Comparison of ENCODE assay signal across 8 cellular contexts in genomic region chr5:36876389-36876964, GRCh38. TPM values are rescaled to one million over a fixed set of nuclear protein-coding genes. Genes with fewer than 3 reads are reported as not detected.
DNase-seq lines count a peak whose midpoint lies in the region; ATAC-seq and TF ChIP-seq lines count a peak whose summit lies in the region.

A gene with protein sequence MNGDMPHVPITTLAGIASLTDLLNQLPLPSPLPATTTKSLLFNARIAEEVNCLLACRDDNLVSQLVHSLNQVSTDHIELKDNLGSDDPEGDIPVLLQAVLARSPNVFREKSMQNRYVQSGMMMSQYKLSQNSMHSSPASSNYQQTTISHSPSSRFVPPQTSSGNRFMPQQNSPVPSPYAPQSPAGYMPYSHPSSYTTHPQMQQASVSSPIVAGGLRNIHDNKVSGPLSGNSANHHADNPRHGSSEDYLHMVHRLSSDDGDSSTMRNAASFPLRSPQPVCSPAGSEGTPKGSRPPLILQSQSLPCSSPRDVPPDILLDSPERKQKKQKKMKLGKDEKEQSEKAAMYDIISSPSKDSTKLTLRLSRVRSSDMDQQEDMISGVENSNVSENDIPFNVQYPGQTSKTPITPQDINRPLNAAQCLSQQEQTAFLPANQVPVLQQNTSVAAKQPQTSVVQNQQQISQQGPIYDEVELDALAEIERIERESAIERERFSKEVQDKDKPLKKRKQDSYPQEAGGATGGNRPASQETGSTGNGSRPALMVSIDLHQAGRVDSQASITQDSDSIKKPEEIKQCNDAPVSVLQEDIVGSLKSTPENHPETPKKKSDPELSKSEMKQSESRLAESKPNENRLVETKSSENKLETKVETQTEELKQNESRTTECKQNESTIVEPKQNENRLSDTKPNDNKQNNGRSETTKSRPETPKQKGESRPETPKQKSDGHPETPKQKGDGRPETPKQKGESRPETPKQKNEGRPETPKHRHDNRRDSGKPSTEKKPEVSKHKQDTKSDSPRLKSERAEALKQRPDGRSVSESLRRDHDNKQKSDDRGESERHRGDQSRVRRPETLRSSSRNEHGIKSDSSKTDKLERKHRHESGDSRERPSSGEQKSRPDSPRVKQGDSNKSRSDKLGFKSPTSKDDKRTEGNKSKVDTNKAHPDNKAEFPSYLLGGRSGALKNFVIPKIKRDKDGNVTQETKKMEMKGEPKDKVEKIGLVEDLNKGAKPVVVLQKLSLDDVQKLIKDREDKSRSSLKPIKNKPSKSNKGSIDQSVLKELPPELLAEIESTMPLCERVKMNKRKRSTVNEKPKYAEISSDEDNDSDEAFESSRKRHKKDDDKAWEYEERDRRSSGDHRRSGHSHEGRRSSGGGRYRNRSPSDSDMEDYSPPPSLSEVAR (N-terminal part only) (plus strand): TSS chr5:36876769. CDS start chr5:36953697, 76,928 bp downstream.

- no peaks in the 10 kb centered on the region for H3K9me3 Mint-ChIP-seq in activated B cell treated with CpG ODN at 0.5 μM for 24 hours

- DNase-seq in AG08395 (ENCODE audit: low spot score) (peak; percentile 92), NCI-H226 (peak; percentile 96), activated B cell treated with CpG ODN at 0.5 μM for 24 hours (peak; percentile 80), cardiac fibroblast (ENCODE audit: low read depth in 2 of 2) (peak; percentile 95 to 96), iris pigment epithelial cell (ENCODE audit: low read depth) (peak; percentile 95)
- peak; percentile 82 for DNase-seq in stimulated activated CD4-positive, alpha-beta T cell treated with anti-CD3 and anti-CD28 coated beads, Interleukin-12 subunit alpha, Interleukin-12 subunit beta, amount 100 ng/mL, for 4 hours

- TF ChIP-seq CTCF in activated B cell treated with CpG ODN at 0.5 μM for 24 hours (IDR thresholded peaks at IDR 0.05) (no peak), cardiac fibroblast (IDR thresholded peaks at IDR 0.05; ENCODE audit: low read depth, low read length) (no peak)

- H3K4me3 Mint-ChIP-seq in activated B cell treated with CpG ODN at 0.5 μM for 24 hours, result peak within 1 kb of the TSS; percentile 93

- peaks cover 20% of the 10 kb centered on the region for H3K36me3 Mint-ChIP-seq in activated B cell treated with CpG ODN at 0.5 μM for 24 hours (ENCODE audit: low read depth)

- in situ Hi-C loops in GM18951 (cut with MboI; ENCODE audit: low sequenced_read_pairs, unreplicated experiment), result no loop called here

- H3K4me1 Mint-ChIP-seq in activated B cell treated with CpG ODN at 0.5 μM for 24 hours, result peaks cover 47% of the 10 kb centered on the region

- CTCF ChIA-PET in activated B cell treated with CpG ODN at 0.5 μM for 24 hours (lab: Charles Lee), result interaction anchor here (0.9 to 1.5 kb wide), 5 partner anchors 12 to 635 kb away, joined by 3 to 4 read pairs (median 3); partner anchors contain the start of gene NADK2

- intact Hi-C loops in activated B cell treated with CpG ODN at 0.5 μM for 24 hours (cut with micrococcal nuclease), result loop anchor here (1.0 to 10.0 kb wide), 10 partner anchors 9 to 1949 kb away; partner anchors contain the start of genes DNAJC21, LMBRD2 and NUP155

- H3K4me3 ChIP-seq in cardiac fibroblast (replicated peaks in 1 of 2; ENCODE audit: low read depth in 2 of 2, low read length in 2 of 2), result peak within 1 kb of the TSS; percentile 82 to 83

- TF ChIP-seq POLR2A in GM18951 (IDR thresholded peaks at IDR 0.05; ENCODE audit: extremely low read depth, insufficient read depth, insufficient read length), result peak; percentile 98

- H3K27me3 Mint-ChIP-seq in activated B cell treated with CpG ODN at 0.5 μM for 24 hours, result no peaks in the 10 kb centered on the region

- H3K27ac Mint-ChIP-seq in activated B cell treated with CpG ODN at 0.5 μM for 24 hours, result peak within 1 kb of the TSS; percentile 93

- peak; percentile 62 for ATAC-seq in HG03196 (IDR thresholded peaks at IDR 0.05; ENCODE audit: unreplicated experiment)
- ATAC-seq in activated B cell treated with CpG ODN at 0.5 μM for 24 hours (ENCODE audit: low read depth), result peak; percentile 70

- POLR2A ChIA-PET in activated B cell treated with CpG ODN at 0.5 μM for 24 hours (lab: Charles Lee), result interaction anchor here (0.6 to 4.6 kb wide), 12 partner anchors 9 to 635 kb away, joined by 3 to 45 read pairs (median 4); partner anchors contain the start of genes NADK2 and NUP155

RNA-seq across cellular contexts. Expression of the gene that starts here (rescaled TPM):
- 75.2 and 82.5 TPM in 2 replicates for total RNA-seq in activated B cell treated with CpG ODN at 0.5 μM for 24 hours

Comparison
In these comparisons a context has a peak if more than half of its experiments do, and no peak if none do; other contexts are left out.
1. Peak in every context shown above with its lines: DNase-seq, ATAC-seq and H3K4me3 ChIP-seq.